Comparison of ENCODE assay signal across 12 cellular contexts in genomic region chr12:46187023-46187422, GRCh38.
A peak's percentile ranks its signal among the peaks of the same experiment; 100 is the strongest.
DNase-seq lines count a peak whose midpoint lies in the region; ATAC-seq and TF ChIP-seq lines count a peak whose summit lies in the region.
"Had no signal": no experiment of that assay in that cellular context is flagged by ENCODE, and none has a peak within 500 bp of the region (broad histone marks: within the 10 kb centered on the region; RNA-seq: fewer than 3 reads in every experiment).

No MANE protein-coding gene starts in this region.

- H3K4me1 Mint-ChIP-seq in IgD-negative memory B cell: peaks cover 43 to 62% (median 47%) of the 10 kb centered on the region in 3 donors
- H3K4me1 Mint-ChIP-seq: neural crest cell had no signal

- peaks cover 7% of the 10 kb centered on the region for H3K36me3 Mint-ChIP-seq in IgD-negative memory B cell

- DNase-seq in AG20443 (ENCODE audit: low spot score) (peak; percentile 18), choroid plexus epithelial cell (ENCODE audit: low read depth) (peak; percentile 88), myocyte (ENCODE audit: low read depth) (peak; percentile 90), Kasumi-1 (lab: John Stamatoyannopoulos, UW) (no peak)
- DNase-seq: cortex of kidney; NCI-H1105 treated with DMSO at 0.1 percent for 48 hours; stimulated activated naive CD4-positive, alpha-beta T cell treated with Interleukin-2 at 50 U/mL for 16 hours had no signal

- no peaks in the 10 kb centered on the region for H3K9me3 Mint-ChIP-seq in IgD-negative memory B cell

- no peak overlapping the region for H3K4me3 ChIP-seq in choroid plexus epithelial cell (ENCODE audit: low read depth, low read length)

- ATAC-seq in GM21786 (IDR thresholded peaks at IDR 0.05; ENCODE audit: unreplicated experiment): no peak
- no peak for ATAC-seq in GM18861 (IDR thresholded peaks at IDR 0.05; ENCODE audit: unreplicated experiment)
- no peak for ATAC-seq in HG02852 (IDR thresholded peaks at IDR 0.05; ENCODE audit: unreplicated experiment)

- H3K27me3 Mint-ChIP-seq in IgD-negative memory B cell: no peaks in the 10 kb centered on the region

- TF ChIP-seq CTCF in choroid plexus epithelial cell (conservative IDR thresholded peaks at IDR 0.05; ENCODE audit: low read depth, low read length): no peak

- peak overlapping the region; percentile 27 to 62 (median 50) for H3K27ac Mint-ChIP-seq in IgD-negative memory B cell

- no peak overlapping the region for H3K4me3 Mint-ChIP-seq in IgD-negative memory B cell
- H3K4me3 Mint-ChIP-seq: neural crest cell had no signal

Comparison
In these comparisons a context has a peak if more than half of its experiments do, and no peak if none do; other contexts are left out.
1. DNase-seq: peak in AG20443 (single experiment), choroid plexus epithelial cell (single experiment) and myocyte (single experiment); none in Kasumi-1 (0 of 2).